ENCODE assay signal across 1 cellular context in the genomic region with DNA sequence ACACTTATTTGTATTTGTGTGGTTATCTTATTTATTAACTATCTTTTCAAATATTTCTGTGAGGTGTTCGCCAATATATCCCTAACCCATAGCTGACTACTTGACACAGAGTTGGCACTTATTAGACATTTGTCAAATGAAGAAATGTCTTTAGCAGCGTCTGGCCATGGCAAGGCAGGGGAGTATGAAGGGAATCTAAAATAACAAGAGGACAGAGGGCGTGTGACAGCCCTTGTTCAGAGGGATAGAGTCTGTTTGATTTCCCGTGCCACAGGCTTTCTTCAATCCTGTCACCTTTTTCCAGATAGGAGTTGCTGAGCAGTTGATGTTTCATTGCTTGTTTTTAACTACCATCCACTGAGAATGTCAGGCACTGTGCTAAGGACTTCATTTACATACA.
TF ChIP-seq lines count a peak whose summit lies in the region.

No MANE protein-coding gene starts in this region.

TF ChIP-seq in WTC11, 78 proteins besides CTCF, POLR2A, EP300 and RAD21 (continued from another document):
- TF ChIP-seq, protein P1, sequence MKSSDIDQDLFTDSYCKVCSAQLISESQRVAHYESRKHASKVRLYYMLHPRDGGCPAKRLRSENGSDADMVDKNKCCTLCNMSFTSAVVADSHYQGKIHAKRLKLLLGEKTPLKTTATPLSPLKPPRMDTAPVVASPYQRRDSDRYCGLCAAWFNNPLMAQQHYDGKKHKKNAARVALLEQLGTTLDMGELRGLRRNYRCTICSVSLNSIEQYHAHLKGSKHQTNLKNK (CRISPR knock-in tag; IDR thresholded peaks at IDR 0.05), result no peak
- TF ChIP-seq, protein P2, sequence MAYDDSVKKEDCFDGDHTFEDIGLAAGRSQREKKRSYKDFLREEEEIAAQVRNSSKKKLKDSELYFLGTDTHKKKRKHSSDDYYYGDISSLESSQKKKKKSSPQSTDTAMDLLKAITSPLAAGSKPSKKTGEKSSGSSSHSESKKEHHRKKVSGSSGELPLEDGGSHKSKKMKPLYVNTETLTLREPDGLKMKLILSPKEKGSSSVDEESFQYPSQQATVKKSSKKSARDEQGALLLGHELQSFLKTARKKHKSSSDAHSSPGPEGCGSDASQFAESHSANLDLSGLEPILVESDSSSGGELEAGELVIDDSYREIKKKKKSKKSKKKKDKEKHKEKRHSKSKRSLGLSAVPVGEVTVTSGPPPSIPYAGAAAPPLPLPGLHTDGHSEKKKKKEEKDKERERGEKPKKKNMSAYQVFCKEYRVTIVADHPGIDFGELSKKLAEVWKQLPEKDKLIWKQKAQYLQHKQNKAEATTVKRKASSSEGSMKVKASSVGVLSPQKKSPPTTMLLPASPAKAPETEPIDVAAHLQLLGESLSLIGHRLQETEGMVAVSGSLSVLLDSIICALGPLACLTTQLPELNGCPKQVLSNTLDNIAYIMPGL (CRISPR knock-in tag; IDR thresholded peaks at IDR 0.05), result no peak
